In the genomic region with DNA sequence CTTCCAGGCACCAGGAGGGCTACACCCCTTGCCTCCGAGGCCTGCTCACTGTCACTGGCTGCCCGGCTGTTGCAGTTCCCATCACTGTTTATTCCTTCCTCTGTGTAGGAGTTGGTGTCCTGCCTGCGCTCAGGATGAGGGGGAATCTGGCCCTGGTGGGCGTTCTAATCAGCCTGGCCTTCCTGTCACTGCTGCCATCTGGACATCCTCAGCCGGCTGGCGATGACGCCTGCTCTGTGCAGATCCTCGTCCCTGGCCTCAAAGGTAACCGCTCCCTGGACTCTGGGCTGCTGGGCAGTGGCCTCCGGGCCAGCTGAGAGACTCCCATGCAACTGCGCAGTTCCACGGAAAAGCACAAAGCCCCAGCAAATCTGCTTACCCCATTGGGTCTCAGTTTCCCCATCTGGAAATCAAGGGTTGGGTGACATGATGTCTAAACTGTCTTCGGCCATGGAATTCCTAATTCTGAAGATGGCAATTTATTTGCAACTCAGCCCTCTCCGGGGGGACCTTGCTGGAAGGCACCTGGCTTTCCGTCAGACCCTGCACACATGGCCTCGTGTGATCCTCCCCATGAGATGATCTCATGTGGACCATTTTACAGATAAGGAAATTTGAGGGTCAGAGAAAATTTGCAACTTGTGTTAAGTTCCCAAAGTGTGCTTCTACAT, we compare ENCODE assay signal across 1 cellular context.
TF ChIP-seq lines count a peak whose summit lies in the region.

No MANE protein-coding gene starts in this region.

TF ChIP-seq in SK-N-SH treated with all-trans-retinoic acid at 6 μM for 48 hours, 23 proteins besides CTCF, POLR2A, EP300 and RAD21:
- TF ChIP-seq, protein P1, sequence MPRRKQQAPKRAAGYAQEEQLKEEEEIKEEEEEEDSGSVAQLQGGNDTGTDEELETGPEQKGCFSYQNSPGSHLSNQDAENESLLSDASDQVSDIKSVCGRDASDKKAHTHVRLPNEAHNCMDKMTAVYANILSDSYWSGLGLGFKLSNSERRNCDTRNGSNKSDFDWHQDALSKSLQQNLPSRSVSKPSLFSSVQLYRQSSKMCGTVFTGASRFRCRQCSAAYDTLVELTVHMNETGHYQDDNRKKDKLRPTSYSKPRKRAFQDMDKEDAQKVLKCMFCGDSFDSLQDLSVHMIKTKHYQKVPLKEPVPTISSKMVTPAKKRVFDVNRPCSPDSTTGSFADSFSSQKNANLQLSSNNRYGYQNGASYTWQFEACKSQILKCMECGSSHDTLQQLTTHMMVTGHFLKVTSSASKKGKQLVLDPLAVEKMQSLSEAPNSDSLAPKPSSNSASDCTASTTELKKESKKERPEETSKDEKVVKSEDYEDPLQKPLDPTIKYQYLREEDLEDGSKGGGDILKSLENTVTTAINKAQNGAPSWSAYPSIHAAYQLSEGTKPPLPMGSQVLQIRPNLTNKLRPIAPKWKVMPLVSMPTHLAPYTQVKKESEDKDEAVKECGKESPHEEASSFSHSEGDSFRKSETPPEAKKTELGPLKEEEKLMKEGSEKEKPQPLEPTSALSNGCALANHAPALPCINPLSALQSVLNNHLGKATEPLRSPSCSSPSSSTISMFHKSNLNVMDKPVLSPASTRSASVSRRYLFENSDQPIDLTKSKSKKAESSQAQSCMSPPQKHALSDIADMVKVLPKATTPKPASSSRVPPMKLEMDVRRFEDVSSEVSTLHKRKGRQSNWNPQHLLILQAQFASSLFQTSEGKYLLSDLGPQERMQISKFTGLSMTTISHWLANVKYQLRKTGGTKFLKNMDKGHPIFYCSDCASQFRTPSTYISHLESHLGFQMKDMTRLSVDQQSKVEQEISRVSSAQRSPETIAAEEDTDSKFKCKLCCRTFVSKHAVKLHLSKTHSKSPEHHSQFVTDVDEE (CRISPR knock-in tag; IDR thresholded peaks at IDR 0.05): peak; percentile 96
- TF ChIP-seq CSDC2 (CRISPR knock-in tag; IDR thresholded peaks at IDR 0.05) (no peak), ZNF565 (CRISPR knock-in tag; conservative IDR thresholded peaks at IDR 0.05; ENCODE audit: low read depth) (no peak), GLIS3 (CRISPR knock-in tag; IDR thresholded peaks at IDR 0.05) (0 out of 2 replicates have a peak, but pooled peaks have one; percentile 0), ZNF8 (CRISPR knock-in tag; IDR thresholded peaks at IDR 0.05) (no peak), TOX (CRISPR knock-in tag; IDR thresholded peaks at IDR 0.05; ENCODE audit: borderline replicate concordance) (no peak), RARB (CRISPR knock-in tag; IDR thresholded peaks at IDR 0.05) (no peak), ARNTL (CRISPR knock-in tag; IDR thresholded peaks at IDR 0.05; ENCODE audit: borderline replicate concordance, low read depth) (no peak), ISL1 (CRISPR knock-in tag; IDR thresholded peaks at IDR 0.05) (peak; percentile 30; the same call in 1 of the 2 replicates), CSRNP3 (CRISPR knock-in tag; IDR thresholded peaks at IDR 0.05) (0 out of 2 replicates have a peak, but pooled peaks have one; percentile 20), POU6F1 (CRISPR knock-in tag; IDR thresholded peaks at IDR 0.05; ENCODE audit: borderline replicate concordance, low read depth) (no peak; the same call in 1 of the 2 replicates), ZNF70 (CRISPR knock-in tag; IDR thresholded peaks at IDR 0.05) (0 out of 2 replicates have a peak, but pooled peaks have one; percentile 7), TCF4 (CRISPR knock-in tag; IDR thresholded peaks at IDR 0.05; ENCODE audit: borderline replicate concordance) (peak; percentile 98), ZC3H10 (CRISPR knock-in tag; IDR thresholded peaks at IDR 0.05) (no peak), ESRRG (CRISPR knock-in tag; IDR thresholded peaks at IDR 0.05) (0 out of 2 replicates have a peak, but pooled peaks have one; percentile 51), PATZ1 (CRISPR knock-in tag; IDR thresholded peaks at IDR 0.05; ENCODE audit: borderline replicate concordance) (no peak), SNAI2 (CRISPR knock-in tag; IDR thresholded peaks at IDR 0.05) (peak; percentile 89), BACH2 (CRISPR knock-in tag; IDR thresholded peaks at IDR 0.05; ENCODE audit: borderline replicate concordance) (peak; percentile 61; the same call in 1 of the 2 replicates), OSR1 (CRISPR knock-in tag; IDR thresholded peaks at IDR 0.05) (no peak), PPARA (CRISPR knock-in tag; IDR thresholded peaks at IDR 0.05; ENCODE audit: borderline replicate concordance) (no peak), ZFP3 (CRISPR knock-in tag; IDR thresholded peaks at IDR 0.05) (peak; percentile 96), ZFP30 (CRISPR knock-in tag; IDR thresholded peaks at IDR 0.05) (no peak)
- TF ChIP-seq, protein P2, sequence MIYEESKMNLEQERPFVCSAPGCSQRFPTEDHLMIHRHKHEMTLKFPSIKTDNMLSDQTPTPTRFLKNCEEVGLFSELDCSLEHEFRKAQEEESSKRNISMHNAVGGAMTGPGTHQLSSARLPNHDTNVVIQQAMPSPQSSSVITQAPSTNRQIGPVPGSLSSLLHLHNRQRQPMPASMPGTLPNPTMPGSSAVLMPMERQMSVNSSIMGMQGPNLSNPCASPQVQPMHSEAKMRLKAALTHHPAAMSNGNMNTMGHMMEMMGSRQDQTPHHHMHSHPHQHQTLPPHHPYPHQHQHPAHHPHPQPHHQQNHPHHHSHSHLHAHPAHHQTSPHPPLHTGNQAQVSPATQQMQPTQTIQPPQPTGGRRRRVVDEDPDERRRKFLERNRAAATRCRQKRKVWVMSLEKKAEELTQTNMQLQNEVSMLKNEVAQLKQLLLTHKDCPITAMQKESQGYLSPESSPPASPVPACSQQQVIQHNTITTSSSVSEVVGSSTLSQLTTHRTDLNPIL (CRISPR knock-in tag; IDR thresholded peaks at IDR 0.05; ENCODE audit: low read depth): no peak; the same call in 1 of the 2 replicates
